Comparison of ENCODE assay signal across 8 cellular contexts in the genomic region with DNA sequence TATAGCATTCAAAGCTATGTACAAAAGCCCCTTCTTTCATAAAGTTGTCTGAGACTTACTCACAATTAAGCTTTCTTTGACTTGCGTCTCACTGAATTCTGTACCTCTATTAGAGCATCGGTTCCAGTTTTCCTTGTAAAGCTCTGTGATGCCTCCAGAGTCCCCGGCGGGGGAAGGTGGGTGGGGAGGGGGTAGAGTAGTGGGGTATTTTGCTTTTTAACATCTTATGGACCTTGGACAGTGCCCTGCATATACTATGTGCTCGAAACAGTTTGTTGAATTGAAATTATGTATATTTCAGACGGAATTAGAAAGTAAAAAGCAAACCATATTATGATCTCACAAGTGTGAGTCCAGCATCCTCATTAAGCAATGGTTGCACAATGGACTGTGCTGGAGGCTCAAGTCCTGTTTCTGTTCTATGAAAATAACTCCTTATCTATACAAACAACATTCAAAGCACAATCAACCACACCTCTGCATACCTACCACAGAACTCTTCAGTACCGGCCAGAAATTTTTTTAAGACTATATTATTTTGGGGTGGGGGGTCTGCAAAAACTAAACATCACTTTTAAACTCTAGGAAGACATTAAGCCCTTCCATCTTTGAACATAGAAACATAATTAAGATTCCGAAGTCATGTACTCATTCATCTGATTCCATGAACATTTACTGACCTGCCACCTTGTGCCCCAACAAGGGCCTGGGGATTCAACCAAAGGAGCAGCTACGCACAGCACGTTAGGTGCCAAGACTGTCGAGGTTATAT. TPM values are rescaled to one million over a fixed set of nuclear protein-coding genes. Genes with fewer than 3 reads are reported as not detected.
DNase-seq lines count a peak whose midpoint lies in the region; ATAC-seq and TF ChIP-seq lines count a peak whose summit lies in the region.

No MANE protein-coding gene starts in this region.

- peak overlapping the region; percentile 25 for H3K9ac ChIP-seq in parathyroid adenoma

- H3K79me2 ChIP-seq in parathyroid adenoma, result peaks cover 27% of the 10 kb centered on the region

- TF ChIP-seq CTCF in GM12864 (IDR thresholded peaks at IDR 0.05; ENCODE audit: low read depth, low read length, missing control alignments) (no peak), NB4 (IDR thresholded peaks at IDR 0.05; ENCODE audit: low read depth, low read length) (no peak), esophagus muscularis mucosa (IDR thresholded peaks at IDR 0.05) (no peak), parathyroid adenoma (IDR thresholded peaks at IDR 0.05) (no peak)

- H3K4me1 ChIP-seq in esophagus muscularis mucosa (peaks cover 22 to 35% (median 34%) of the 10 kb centered on the region in 4 donors), parathyroid adenoma (peaks cover 13% of the 10 kb centered on the region)

- H2AFZ ChIP-seq in parathyroid adenoma, result peak overlapping the region; percentile 80

- WGBS in esophagus muscularis mucosa, result 33% methylated on average over 11 of the region's 11 CpGs

- no peak for TF ChIP-seq POLR2A in NB4 (IDR thresholded peaks at IDR 0.05; ENCODE audit: extremely low read depth, insufficient read length)
- TF ChIP-seq POLR2A in esophagus muscularis mucosa (IDR thresholded peaks at IDR 0.05; ENCODE audit: low read depth), result no peak

- H3K4me3 ChIP-seq in GM12864 (ENCODE audit: low read depth, low read length) (peak overlapping the region; percentile 84), NB4 (ENCODE audit: low read depth, low read length) (peak overlapping the region; percentile 97), esophagus muscularis mucosa (peak overlapping the region; percentile 77 to 89 (median 84)), parathyroid adenoma (ENCODE audit: low read depth, low read length) (peak overlapping the region; percentile 99)

- H3K36me3 ChIP-seq in esophagus muscularis mucosa, result peaks cover 0 to 33% (median 8%) of the 10 kb centered on the region in 4 donors
- H3K36me3 ChIP-seq in parathyroid adenoma (ENCODE audit: control insufficient read depth, insufficient read depth, low read length), result no peaks in the 10 kb centered on the region

- H3K27me3 ChIP-seq in esophagus muscularis mucosa (no peaks in the 10 kb centered on the region), parathyroid adenoma (ENCODE audit: control insufficient read depth, insufficient read depth, low read length) (no peaks in the 10 kb centered on the region)

- TF ChIP-seq EP300 in esophagus muscularis mucosa (IDR thresholded peaks at IDR 0.05), result no peak

- peak overlapping the region; percentile 84 to 96 (median 91) for H3K27ac ChIP-seq in esophagus muscularis mucosa (replicated peaks in 1 of 4)
- peak overlapping the region; percentile 91 for H3K27ac ChIP-seq in parathyroid adenoma

- intact Hi-C loops in esophagus muscularis mucosa (cut with DNase I), result loop anchor here (10.0 kb wide), 1 partner anchor 168 kb away; no protein-coding TSS in a partner anchor

- ATAC-seq in GM18873 (IDR thresholded peaks at IDR 0.05; ENCODE audit: low FRiP score, unreplicated experiment) (no peak), GM19397 (IDR thresholded peaks at IDR 0.05; ENCODE audit: unreplicated experiment) (no peak)

- peak overlapping the region; percentile 94 for H3K4me2 ChIP-seq in parathyroid adenoma (ENCODE audit: low read length)

- H3K9me3 ChIP-seq in esophagus muscularis mucosa, result no peaks in the 10 kb centered on the region
- no peaks in the 10 kb centered on the region for H3K9me3 ChIP-seq in parathyroid adenoma (ENCODE audit: control insufficient read depth, low read length)

- DNase-seq in GM12864 (ENCODE audit: low read depth) (no peak), NB4 (ENCODE audit: low read depth) (peak; percentile 72), esophagus muscularis mucosa (ENCODE audit: extremely low spot score) (no peak), SK-N-DZ (ENCODE audit: low spot score) (no peak), T-helper 9 cell (no peak)

RNA-seq across cellular contexts. Expression of a gene that starts 0.9 kb away (rescaled TPM):
- 10 to 100 TPM; 44.2 to 57.3 (median 48.6) TPM for total RNA-seq in esophagus muscularis mucosa
- 16.8 and 18.2 TPM in 2 replicates for polyA plus RNA-seq in SK-N-DZ (2014; cell fraction: cytosol; rRNA removed)
- 7.2 and 9.4 TPM in 2 replicates for polyA plus RNA-seq in SK-N-DZ (2014; cell fraction: nucleus; rRNA removed)
